Comparison of ENCODE assay signal across 13 cellular contexts in genomic region chr11:3126207-3126865, GRCh38. TPM values are rescaled to one million over a fixed set of nuclear protein-coding genes. Genes with fewer than 3 reads are reported as not detected.
A peak's percentile ranks its signal among the peaks of the same experiment; 100 is the strongest.
DNase-seq lines count a peak whose midpoint lies in the region; ATAC-seq and TF ChIP-seq lines count a peak whose summit lies in the region.
"Had no signal": no experiment of that assay in that cellular context is flagged by ENCODE, and none has a peak within 500 bp of the region (broad histone marks: within the 10 kb centered on the region; RNA-seq: fewer than 3 reads in every experiment).

No MANE protein-coding gene starts in this region.

- no peaks in the 10 kb centered on the region for H3K27me3 ChIP-seq in lower lobe of right lung (ENCODE audit: low read depth)
- H3K27me3 ChIP-seq in thyroid gland: no peaks in the 10 kb centered on the region

- TF ChIP-seq POLR2A in thyroid gland (IDR thresholded peaks at IDR 0.05): no peak

- intact Hi-C loops in lower lobe of right lung (cut with DNase I) (no loop called here), thyroid gland (cut with DNase I) (no loop called here)

- peaks cover 23% of the 10 kb centered on the region for H3K36me3 ChIP-seq in lower lobe of right lung
- H3K36me3 ChIP-seq in thyroid gland: peaks cover 7 to 9% of the 10 kb centered on the region in 2 donors

- WGBS in thyroid gland, 2 donors: 82 to 88% methylated on average over 15 to 21 of the region's 21 CpGs

- H3K4me1 ChIP-seq in lower lobe of right lung (peaks cover 44% of the 10 kb centered on the region), thyroid gland (peaks cover 3 to 39% of the 10 kb centered on the region in 2 donors)

- H3K9me3 ChIP-seq in lower lobe of right lung (no peaks in the 10 kb centered on the region), thyroid gland (no peaks in the 10 kb centered on the region)

- DNase-seq in NCI-H460 (ENCODE audit: extremely low read depth, low read depth): peak; percentile 89
- peak; percentile 59 for DNase-seq in dermis blood vessel endothelial cell
- peak; percentile 65 for DNase-seq in lower lobe of right lung
- peak; percentile 24 to 43 for DNase-seq in thyroid gland
- no peak for DNase-seq in stimulated activated CD8-positive, alpha-beta memory T cell treated with anti-CD3 and anti-CD28 coated beads, Interleukin-4, amount 100 ng/mL, for 48 hours
- DNase-seq in AG08395 (ENCODE audit: low spot score): no peak
- DNase-seq: activated naive CD4-positive, alpha-beta T cell treated with anti-CD3 and anti-CD28 coated beads, Interleukin-2, amount 50 U/mL, for 16 hours; foreskin melanocyte; NCI-H524 treated with DMSO at 0.1 percent for 48 hours had no signal

- H3K27ac ChIP-seq in lower lobe of right lung: peak overlapping the region; percentile 76
- peak overlapping the region; percentile 8 to 71 (median 61) for H3K27ac ChIP-seq in thyroid gland

- peak overlapping the region; percentile 23 for H3K4me3 ChIP-seq in lower lobe of right lung
- H3K4me3 ChIP-seq in thyroid gland (replicated peaks in 1 of 3): no peak overlapping the region
- H3K4me3 ChIP-seq: coronary artery, GM12878 had no signal

- TF ChIP-seq CTCF in lower lobe of right lung (IDR thresholded peaks at IDR 0.05) (no peak), thyroid gland (IDR thresholded peaks at IDR 0.05) (no peak)

- ATAC-seq in lower lobe of right lung (peak; percentile 33 to 37), GM21423 (IDR thresholded peaks at IDR 0.05; ENCODE audit: unreplicated experiment) (no peak)
- ATAC-seq: GM12878, SK-N-SH treated with all-trans-retinoic acid at 6 μM for 48 hours had no signal

RNA-seq across cellular contexts. Expression of gene OSBPL5, which starts 38.8 kb away (rescaled TPM):
- total RNA-seq in NCI-H460 (2014; rRNA removed; shearing (Covaris generic)): 80.6 and 84.9 TPM in 2 replicates
- polyA plus RNA-seq in NCI-H460 (2014; cell fraction: nucleus; rRNA removed): 197 and 220 TPM in 2 replicates
- 74.9 and 110 TPM in 2 replicates for total RNA-seq in dermis blood vessel endothelial cell
- total RNA-seq in lower lobe of right lung: 46.2 TPM
- 10 to 100 TPM; 24.2 to 46.7 (median 34.4) TPM for total RNA-seq in thyroid gland
- total RNA-seq: GM12878 had no signal
- polyA plus RNA-seq: GM12878 had no signal

Comparison
In these comparisons a context has a peak if more than half of its experiments do, and no peak if none do; other contexts are left out.
1. DNase-seq: peak in NCI-H460 (single experiment), dermis blood vessel endothelial cell (single experiment), lower lobe of right lung (single experiment) and thyroid gland (2 of 2); none in stimulated activated CD8-positive, alpha-beta memory T cell treated with anti-CD3 and anti-CD28 coated beads, Interleukin-4, amount 100 ng/mL, for 48 hours (single experiment) and AG08395 (single experiment).